In the genomic region with DNA sequence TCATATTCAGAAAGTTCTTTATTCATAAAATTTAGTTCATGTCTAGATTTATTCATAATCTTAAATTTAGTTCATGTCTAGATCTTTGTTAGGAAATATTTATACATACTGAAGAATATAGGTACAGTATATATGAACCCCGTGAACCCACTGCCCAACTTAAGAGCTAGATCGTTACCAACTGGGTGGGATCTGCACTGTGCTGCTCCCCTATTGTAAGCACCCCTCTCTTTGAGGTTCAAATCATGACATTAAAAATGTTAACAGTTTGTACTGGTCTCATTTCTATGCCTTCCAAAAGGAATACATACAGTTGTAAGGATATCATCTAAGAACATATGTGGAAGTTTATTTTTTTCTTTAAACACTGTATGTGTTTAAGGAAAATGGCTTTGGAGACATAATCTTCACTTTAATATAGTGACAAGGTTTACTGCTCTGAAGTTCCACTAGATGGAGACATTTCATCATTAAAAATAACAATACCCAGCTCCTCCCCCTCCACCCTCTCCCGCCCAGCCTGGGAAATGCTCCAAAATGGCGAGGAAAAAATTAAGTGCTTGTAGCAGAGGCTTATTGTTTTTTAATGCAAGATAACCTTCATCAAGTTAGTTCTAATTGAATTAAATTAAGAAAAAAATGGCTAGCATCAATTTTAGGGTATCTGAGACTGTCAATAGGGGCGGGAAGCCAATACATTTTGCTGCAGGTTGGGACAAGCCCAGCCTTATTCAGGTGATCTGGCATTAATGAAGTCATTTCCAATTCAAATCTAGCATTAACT, we compare ENCODE assay signal across 8 cellular contexts.
DNase-seq lines count a peak whose midpoint lies in the region; ATAC-seq and TF ChIP-seq lines count a peak whose summit lies in the region.

No MANE protein-coding gene starts in this region.

- H3K4me1 ChIP-seq in body of pancreas (peaks cover 10% of the 10 kb centered on the region), iPS-18a (ENCODE audit: control insufficient read depth, low read depth, low read length) (peaks cover 13% of the 10 kb centered on the region), smooth muscle cell (ENCODE audit: low read depth) (peaks cover 20% of the 10 kb centered on the region)

- H3F3A ChIP-seq in smooth muscle cell (ENCODE audit: low read depth), result no peaks in the 10 kb centered on the region

- H3K27me3 ChIP-seq in body of pancreas (no peaks in the 10 kb centered on the region), iPS-18a (ENCODE audit: control insufficient read depth, insufficient read depth, low read length) (no peaks in the 10 kb centered on the region), smooth muscle cell (ENCODE audit: low read depth) (no peaks in the 10 kb centered on the region)

- H3K9ac ChIP-seq in iPS-18a (ENCODE audit: low read length), result no peak overlapping the region
- H3K9ac ChIP-seq in smooth muscle cell (ENCODE audit: low read depth), result no peak overlapping the region

- peak overlapping the region; percentile 76 for H3K4me2 ChIP-seq in smooth muscle cell

- intact Hi-C loops in Right ventricle myocardium inferior (cut with DNase I) (loop anchor here (1.0 to 5.0 kb wide), 3 partner anchors 72 to 333 kb away; no protein-coding TSS in a partner anchor), cardiac septum (cut with DNase I) (loop anchor here (1.0 to 5.0 kb wide), 4 partner anchors 67 to 333 kb away; a partner anchor contains a TSS), body of pancreas (cut with DNase I) (loop anchor here (5.0 to 10.0 kb wide), 3 partner anchors 165 to 447 kb away; a partner anchor contains a TSS)

- no peaks in the 10 kb centered on the region for H3K36me3 Mint-ChIP-seq in T-helper 17 cell (ENCODE audit: low read depth)

- peak; percentile 83 for ATAC-seq in Right ventricle myocardium inferior
- peak; percentile 86 for ATAC-seq in HG02763 (IDR thresholded peaks at IDR 0.05; ENCODE audit: unreplicated experiment)
- ATAC-seq in T-helper 17 cell, result peak; percentile 84
- ATAC-seq in body of pancreas, result peak; percentile 96

- H2AFZ ChIP-seq in smooth muscle cell (ENCODE audit: low read depth), result no peak overlapping the region

- peak overlapping the region; percentile 98 for H3K27ac Mint-ChIP-seq in T-helper 17 cell

- WGBS in body of pancreas, 2 donors, result 10 to 12% methylated on average over 5 of the region's 5 CpGs
- WGBS in smooth muscle cell (ENCODE audit: low lambda C conversion rate), result 40% methylated on average over 5 of the region's 5 CpGs

- H3K4me1 Mint-ChIP-seq in T-helper 17 cell, result peaks cover 27% of the 10 kb centered on the region

- H3K4me3 Mint-ChIP-seq in T-helper 17 cell, result peak overlapping the region; percentile 2

- H3K79me2 ChIP-seq in smooth muscle cell (ENCODE audit: low read depth), result no peaks in the 10 kb centered on the region

- no peaks in the 10 kb centered on the region for H3K27me3 Mint-ChIP-seq in T-helper 17 cell

- TF ChIP-seq POLR2A in body of pancreas (IDR thresholded peaks at IDR 0.05), result no peak

- no peak overlapping the region for H3K4me3 ChIP-seq in body of pancreas
- H3K4me3 ChIP-seq in iPS-18a (ENCODE audit: low read length), result peak overlapping the region; percentile 4
- peak overlapping the region; percentile 25 for H3K4me3 ChIP-seq in smooth muscle cell

- H3K27ac ChIP-seq in body of pancreas, result no peak overlapping the region
- no peak overlapping the region for H3K27ac ChIP-seq in iPS-18a (ENCODE audit: low read length)
- no peak overlapping the region for H3K27ac ChIP-seq in smooth muscle cell (ENCODE audit: low read depth)

- H3K36me3 ChIP-seq in body of pancreas (replicated peaks in 1 of 2; ENCODE audit: insufficient read depth in 1 of 2, low read depth in 2 of 2), result no peaks in the 10 kb centered on the region
- H3K36me3 ChIP-seq in iPS-18a (ENCODE audit: control insufficient read depth, low read depth, low read length), result peaks cover 14% of the 10 kb centered on the region
- H3K36me3 ChIP-seq in smooth muscle cell (ENCODE audit: low read depth), result peaks cover 7% of the 10 kb centered on the region

- DNase-seq in Right ventricle myocardium inferior (ENCODE audit: missing footprints) (peak; percentile 76), cardiac septum (ENCODE audit: low spot score) (no peak), NCI-H1417 (lab: John Stamatoyannopoulos, UW) (peak; percentile 59 to 81 (median 70)), T-helper 17 cell (peak; percentile 36 to 43 (median 37)), body of pancreas (peak; percentile 70 to 71 (median 70)), smooth muscle cell (lab: John Stamatoyannopoulos, UW; ENCODE audit: unreplicated experiment) (peak; percentile 5)

- no peaks in the 10 kb centered on the region for H3K9me3 ChIP-seq in T-helper 17 cell (ENCODE audit: control insufficient read depth, low read length, poor library complexity, severe bottlenecking)
- H3K9me3 ChIP-seq in body of pancreas, result no peaks in the 10 kb centered on the region
- H3K9me3 ChIP-seq in iPS-18a (ENCODE audit: control insufficient read depth, low read depth, low read length), result no peaks in the 10 kb centered on the region
- no peaks in the 10 kb centered on the region for H3K9me3 ChIP-seq in smooth muscle cell (replicated peaks; ENCODE audit: low read depth)

- peak; percentile 54 to 94 (median 90) for TF ChIP-seq CTCF in body of pancreas (IDR thresholded peaks at IDR 0.05)
- peak; percentile 70 for TF ChIP-seq CTCF in smooth muscle cell (IDR thresholded peaks at IDR 0.05; ENCODE audit: borderline replicate concordance, insufficient read depth, poor library complexity, severe bottlenecking)

- H4K20me1 ChIP-seq in smooth muscle cell (ENCODE audit: low read depth), result no peaks in the 10 kb centered on the region

Comparison
In these comparisons a context has a peak if more than half of its experiments do, and no peak if none do; other contexts are left out.
1. H3K4me3 ChIP-seq: peak in iPS-18a (single experiment) and smooth muscle cell (single experiment); none in body of pancreas (0 of 2).
2. Peak in every context shown above with its lines, with median percentiles within 50 percentile points of each other: ATAC-seq.